In the genomic region with DNA sequence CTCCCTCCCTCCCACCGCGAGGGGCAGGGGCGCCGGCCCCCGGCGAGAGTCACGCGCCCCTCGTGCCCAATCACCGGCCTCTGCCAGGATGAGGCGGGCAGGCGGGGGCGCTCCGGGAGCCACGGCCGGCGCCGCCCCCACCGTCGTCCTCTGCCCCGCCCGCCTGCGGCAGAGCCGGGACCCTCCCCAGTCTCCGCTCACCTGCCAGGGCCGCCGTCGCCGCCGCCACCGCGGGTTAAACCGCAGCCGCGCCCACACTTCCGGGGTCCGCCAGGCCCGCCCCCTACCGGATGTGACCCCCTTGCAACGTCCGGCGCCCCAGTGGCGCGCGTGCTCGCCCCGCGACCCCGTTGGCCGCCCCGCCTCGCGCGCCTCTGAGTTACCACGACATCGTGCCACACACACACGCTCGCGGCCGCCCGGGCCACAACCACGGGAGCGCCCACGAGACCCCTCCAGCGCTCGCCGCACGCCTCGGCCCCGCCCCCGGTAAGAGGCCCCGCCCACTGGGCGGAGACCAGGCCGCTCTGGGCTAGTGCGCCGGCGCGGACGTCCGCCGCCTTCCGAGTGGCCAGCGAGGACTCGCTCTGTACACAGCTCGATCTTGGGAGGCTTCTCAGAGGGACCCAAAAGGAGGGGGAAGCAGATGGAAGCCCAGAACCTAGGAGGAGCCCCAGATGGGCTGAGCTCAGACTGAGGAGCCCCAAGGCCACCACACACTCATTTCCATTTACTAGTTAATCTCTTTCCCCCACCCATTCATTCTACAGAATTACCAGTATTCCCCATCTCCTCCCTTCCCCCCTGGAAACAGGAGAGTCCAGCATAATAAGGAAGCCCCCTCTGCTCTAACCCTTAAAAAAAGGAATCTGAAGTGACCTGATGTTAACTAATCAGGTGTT, we compare ENCODE assay signal across 1 cellular context.
TF ChIP-seq lines count a peak whose summit lies in the region.

A gene (minus strand): TSS at position 237 of the 902 bp plus-strand sequence. CDS start 22,597 bp downstream, outside the sequence.

TF ChIP-seq in HepG2, 621 proteins besides CTCF, POLR2A, EP300 and RAD21 (continued from another document and continues in another):
- no peak for TF ChIP-seq ZNF501 (CRISPR knock-in tag; IDR thresholded peaks at IDR 0.05)
- TF ChIP-seq, protein P1, sequence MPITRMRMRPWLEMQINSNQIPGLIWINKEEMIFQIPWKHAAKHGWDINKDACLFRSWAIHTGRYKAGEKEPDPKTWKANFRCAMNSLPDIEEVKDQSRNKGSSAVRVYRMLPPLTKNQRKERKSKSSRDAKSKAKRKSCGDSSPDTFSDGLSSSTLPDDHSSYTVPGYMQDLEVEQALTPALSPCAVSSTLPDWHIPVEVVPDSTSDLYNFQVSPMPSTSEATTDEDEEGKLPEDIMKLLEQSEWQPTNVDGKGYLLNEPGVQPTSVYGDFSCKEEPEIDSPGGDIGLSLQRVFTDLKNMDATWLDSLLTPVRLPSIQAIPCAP (CRISPR knock-in tag; IDR thresholded peaks at IDR 0.05; ENCODE audit: low read depth) = no peak
- peak; percentile 78 for TF ChIP-seq SP2 (CRISPR knock-in tag; IDR thresholded peaks at IDR 0.05)
- TF ChIP-seq ZNF7 (CRISPR knock-in tag; IDR thresholded peaks at IDR 0.05) = no peak
- TF ChIP-seq ZNF232 (CRISPR knock-in tag; IDR thresholded peaks at IDR 0.05; ENCODE audit: borderline replicate concordance) = no peak
- TF ChIP-seq ZNF598 (CRISPR knock-in tag; IDR thresholded peaks at IDR 0.05; ENCODE audit: borderline replicate concordance) = no peak
- TF ChIP-seq, protein P2, sequence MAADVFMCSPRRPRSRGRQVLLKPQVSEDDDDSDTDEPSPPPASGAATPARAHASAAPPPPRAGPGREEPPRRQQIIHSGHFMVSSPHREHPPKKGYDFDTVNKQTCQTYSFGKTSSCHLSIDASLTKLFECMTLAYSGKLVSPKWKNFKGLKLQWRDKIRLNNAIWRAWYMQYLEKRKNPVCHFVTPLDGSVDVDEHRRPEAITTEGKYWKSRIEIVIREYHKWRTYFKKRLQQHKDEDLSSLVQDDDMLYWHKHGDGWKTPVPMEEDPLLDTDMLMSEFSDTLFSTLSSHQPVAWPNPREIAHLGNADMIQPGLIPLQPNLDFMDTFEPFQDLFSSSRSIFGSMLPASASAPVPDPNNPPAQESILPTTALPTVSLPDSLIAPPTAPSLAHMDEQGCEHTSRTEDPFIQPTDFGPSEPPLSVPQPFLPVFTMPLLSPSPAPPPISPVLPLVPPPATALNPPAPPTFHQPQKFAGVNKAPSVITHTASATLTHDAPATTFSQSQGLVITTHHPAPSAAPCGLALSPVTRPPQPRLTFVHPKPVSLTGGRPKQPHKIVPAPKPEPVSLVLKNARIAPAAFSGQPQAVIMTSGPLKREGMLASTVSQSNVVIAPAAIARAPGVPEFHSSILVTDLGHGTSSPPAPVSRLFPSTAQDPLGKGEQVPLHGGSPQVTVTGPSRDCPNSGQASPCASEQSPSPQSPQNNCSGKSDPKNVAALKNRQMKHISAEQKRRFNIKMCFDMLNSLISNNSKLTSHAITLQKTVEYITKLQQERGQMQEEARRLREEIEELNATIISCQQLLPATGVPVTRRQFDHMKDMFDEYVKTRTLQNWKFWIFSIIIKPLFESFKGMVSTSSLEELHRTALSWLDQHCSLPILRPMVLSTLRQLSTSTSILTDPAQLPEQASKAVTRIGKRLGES (CRISPR knock-in tag; IDR thresholded peaks at IDR 0.05; ENCODE audit: borderline replicate concordance) = no peak
- TF ChIP-seq GATAD1 (CRISPR knock-in tag; IDR thresholded peaks at IDR 0.05) = peak; percentile 60; the same call in 1 of the 2 replicates
- TF ChIP-seq CAMTA2 (CRISPR knock-in tag; IDR thresholded peaks at IDR 0.05; ENCODE audit: borderline replicate concordance) = no peak
- 0 out of 2 replicates have a peak, but pooled peaks have one; percentile 14 for TF ChIP-seq MED1 (CRISPR knock-in tag; IDR thresholded peaks at IDR 0.05)
- no peak for TF ChIP-seq ZNF644 (CRISPR knock-in tag; IDR thresholded peaks at IDR 0.05; ENCODE audit: low read depth)
- TF ChIP-seq, protein P3, sequence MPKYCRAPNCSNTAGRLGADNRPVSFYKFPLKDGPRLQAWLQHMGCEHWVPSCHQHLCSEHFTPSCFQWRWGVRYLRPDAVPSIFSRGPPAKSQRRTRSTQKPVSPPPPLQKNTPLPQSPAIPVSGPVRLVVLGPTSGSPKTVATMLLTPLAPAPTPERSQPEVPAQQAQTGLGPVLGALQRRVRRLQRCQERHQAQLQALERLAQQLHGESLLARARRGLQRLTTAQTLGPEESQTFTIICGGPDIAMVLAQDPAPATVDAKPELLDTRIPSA (CRISPR knock-in tag; IDR thresholded peaks at IDR 0.05; ENCODE audit: borderline replicate concordance) = no peak
- TF ChIP-seq KAT7 (CRISPR knock-in tag; IDR thresholded peaks at IDR 0.05; ENCODE audit: borderline replicate concordance) = no peak
- TF ChIP-seq BHLHE40 (IDR thresholded peaks at IDR 0.05; ENCODE audit: low read length) = peak; percentile 52; the same call in 1 of the 2 replicates
- TF ChIP-seq HNRNPLL (IDR thresholded peaks at IDR 0.05; ENCODE audit: low read depth, low read length, poor library complexity, severe bottlenecking) = peak; percentile 56
- no peak for TF ChIP-seq PHB2 (IDR thresholded peaks at IDR 0.05; ENCODE audit: partially characterized antibody)
- no peak for TF ChIP-seq PRMT3 (CRISPR knock-in tag; IDR thresholded peaks at IDR 0.05; ENCODE audit: borderline replicate concordance, low read depth)
- no peak; the same call in 1 of the 2 replicates for TF ChIP-seq RELA (CRISPR knock-in tag; IDR thresholded peaks at IDR 0.05)
- no peak for TF ChIP-seq SIN3B (IDR thresholded peaks at IDR 0.05; ENCODE audit: low read length)
- no peak for TF ChIP-seq TSC22D2 (CRISPR knock-in tag; IDR thresholded peaks at IDR 0.05; ENCODE audit: borderline replicate concordance)
- no peak for TF ChIP-seq ZKSCAN5 (CRISPR knock-in tag; IDR thresholded peaks at IDR 0.05)
- TF ChIP-seq, protein P4, sequence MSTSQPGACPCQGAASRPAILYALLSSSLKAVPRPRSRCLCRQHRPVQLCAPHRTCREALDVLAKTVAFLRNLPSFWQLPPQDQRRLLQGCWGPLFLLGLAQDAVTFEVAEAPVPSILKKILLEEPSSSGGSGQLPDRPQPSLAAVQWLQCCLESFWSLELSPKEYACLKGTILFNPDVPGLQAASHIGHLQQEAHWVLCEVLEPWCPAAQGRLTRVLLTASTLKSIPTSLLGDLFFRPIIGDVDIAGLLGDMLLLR (CRISPR knock-in tag; IDR thresholded peaks at IDR 0.05) = no peak
- no peak for TF ChIP-seq NBN (conservative IDR thresholded peaks at IDR 0.05)
- TF ChIP-seq RXRA (CRISPR knock-in tag; IDR thresholded peaks at IDR 0.05) = no peak
- TF ChIP-seq LCORL (IDR thresholded peaks at IDR 0.05) = no peak
- no peak for TF ChIP-seq LCORL (CRISPR knock-in tag; IDR thresholded peaks at IDR 0.05)
- no peak for TF ChIP-seq ZNF780A (CRISPR knock-in tag; IDR thresholded peaks at IDR 0.05)
- TF ChIP-seq TCF12 (IDR thresholded peaks at IDR 0.05) = no peak
- TF ChIP-seq TCF12 (CRISPR knock-in tag; IDR thresholded peaks at IDR 0.05) = peak; percentile 12; the same call in 1 of the 2 replicates
- TF ChIP-seq SOX13 (IDR thresholded peaks at IDR 0.05) = no peak
- no peak; a peak in 1 of 4 replicates for TF ChIP-seq SOX13 (CRISPR knock-in tag; conservative IDR thresholded peaks at IDR 0.05 in 1 of 2, IDR thresholded peaks at IDR 0.05 in 1 of 2)
- no peak for TF ChIP-seq ATF7 (IDR thresholded peaks at IDR 0.05)
- TF ChIP-seq ATF7 (CRISPR knock-in tag; IDR thresholded peaks at IDR 0.05) = no peak
- TF ChIP-seq, protein P5, sequence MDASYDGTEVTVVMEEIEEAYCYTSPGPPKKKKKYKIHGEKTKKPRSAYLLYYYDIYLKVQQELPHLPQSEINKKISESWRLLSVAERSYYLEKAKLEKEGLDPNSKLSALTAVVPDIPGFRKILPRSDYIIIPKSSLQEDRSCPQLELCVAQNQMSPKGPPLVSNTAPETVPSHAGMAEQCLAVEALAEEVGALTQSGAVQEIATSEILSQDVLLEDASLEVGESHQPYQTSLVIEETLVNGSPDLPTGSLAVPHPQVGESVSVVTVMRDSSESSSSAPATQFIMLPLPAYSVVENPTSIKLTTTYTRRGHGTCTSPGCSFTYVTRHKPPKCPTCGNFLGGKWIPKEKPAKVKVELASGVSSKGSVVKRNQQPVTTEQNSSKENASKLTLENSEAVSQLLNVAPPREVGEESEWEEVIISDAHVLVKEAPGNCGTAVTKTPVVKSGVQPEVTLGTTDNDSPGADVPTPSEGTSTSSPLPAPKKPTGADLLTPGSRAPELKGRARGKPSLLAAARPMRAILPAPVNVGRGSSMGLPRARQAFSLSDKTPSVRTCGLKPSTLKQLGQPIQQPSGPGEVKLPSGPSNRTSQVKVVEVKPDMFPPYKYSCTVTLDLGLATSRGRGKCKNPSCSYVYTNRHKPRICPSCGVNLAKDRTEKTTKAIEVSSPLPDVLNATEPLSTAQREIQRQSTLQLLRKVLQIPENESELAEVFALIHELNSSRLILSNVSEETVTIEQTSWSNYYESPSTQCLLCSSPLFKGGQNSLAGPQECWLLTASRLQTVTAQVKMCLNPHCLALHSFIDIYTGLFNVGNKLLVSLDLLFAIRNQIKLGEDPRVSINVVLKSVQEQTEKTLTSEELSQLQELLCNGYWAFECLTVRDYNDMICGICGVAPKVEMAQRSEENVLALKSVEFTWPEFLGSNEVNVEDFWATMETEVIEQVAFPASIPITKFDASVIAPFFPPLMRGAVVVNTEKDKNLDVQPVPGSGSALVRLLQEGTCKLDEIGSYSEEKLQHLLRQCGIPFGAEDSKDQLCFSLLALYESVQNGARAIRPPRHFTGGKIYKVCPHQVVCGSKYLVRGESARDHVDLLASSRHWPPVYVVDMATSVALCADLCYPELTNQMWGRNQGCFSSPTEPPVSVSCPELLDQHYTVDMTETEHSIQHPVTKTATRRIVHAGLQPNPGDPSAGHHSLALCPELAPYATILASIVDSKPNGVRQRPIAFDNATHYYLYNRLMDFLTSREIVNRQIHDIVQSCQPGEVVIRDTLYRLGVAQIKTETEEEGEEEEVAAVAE (CRISPR knock-in tag; IDR thresholded peaks at IDR 0.05; ENCODE audit: borderline replicate concordance) = no peak; the same call in 1 of the 2 replicates
- TF ChIP-seq TBP (CRISPR knock-in tag; IDR thresholded peaks at IDR 0.05) = no peak
- no peak for TF ChIP-seq ZKSCAN8 (CRISPR knock-in tag; IDR thresholded peaks at IDR 0.05; ENCODE audit: borderline replicate concordance)
- no peak for TF ChIP-seq SMC3 (IDR thresholded peaks at IDR 0.05; ENCODE audit: low read length)
- TF ChIP-seq, protein P6, sequence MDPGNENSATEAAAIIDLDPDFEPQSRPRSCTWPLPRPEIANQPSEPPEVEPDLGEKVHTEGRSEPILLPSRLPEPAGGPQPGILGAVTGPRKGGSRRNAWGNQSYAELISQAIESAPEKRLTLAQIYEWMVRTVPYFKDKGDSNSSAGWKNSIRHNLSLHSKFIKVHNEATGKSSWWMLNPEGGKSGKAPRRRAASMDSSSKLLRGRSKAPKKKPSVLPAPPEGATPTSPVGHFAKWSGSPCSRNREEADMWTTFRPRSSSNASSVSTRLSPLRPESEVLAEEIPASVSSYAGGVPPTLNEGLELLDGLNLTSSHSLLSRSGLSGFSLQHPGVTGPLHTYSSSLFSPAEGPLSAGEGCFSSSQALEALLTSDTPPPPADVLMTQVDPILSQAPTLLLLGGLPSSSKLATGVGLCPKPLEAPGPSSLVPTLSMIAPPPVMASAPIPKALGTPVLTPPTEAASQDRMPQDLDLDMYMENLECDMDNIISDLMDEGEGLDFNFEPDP (CRISPR knock-in tag; conservative IDR thresholded peaks at IDR 0.05) = no peak
- TF ChIP-seq KLF12 (CRISPR knock-in tag; IDR thresholded peaks at IDR 0.05; ENCODE audit: borderline replicate concordance) = peak; percentile 75; the same call in 1 of the 2 replicates
- TF ChIP-seq MTF2 (CRISPR knock-in tag; IDR thresholded peaks at IDR 0.05; ENCODE audit: borderline replicate concordance) = no peak
- no peak for TF ChIP-seq KAT2B (IDR thresholded peaks at IDR 0.05; ENCODE audit: borderline replicate concordance, low read depth, low read length)
- TF ChIP-seq, protein P7, sequence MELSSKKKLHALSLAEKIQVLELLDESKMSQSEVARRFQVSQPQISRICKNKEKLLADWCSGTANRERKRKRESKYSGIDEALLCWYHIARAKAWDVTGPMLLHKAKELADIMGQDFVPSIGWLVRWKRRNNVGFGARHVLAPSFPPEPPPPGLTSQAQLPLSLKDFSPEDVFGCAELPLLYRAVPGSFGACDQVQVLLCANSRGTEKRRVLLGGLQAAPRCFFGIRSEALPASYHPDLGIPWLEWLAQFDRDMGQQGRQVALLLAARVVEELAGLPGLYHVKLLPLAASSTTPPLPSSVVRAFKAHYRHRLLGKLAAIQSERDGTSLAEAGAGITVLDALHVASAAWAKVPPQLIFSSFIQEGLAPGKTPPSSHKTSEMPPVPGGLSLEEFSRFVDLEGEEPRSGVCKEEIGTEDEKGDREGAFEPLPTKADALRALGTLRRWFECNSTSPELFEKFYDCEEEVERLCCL (CRISPR knock-in tag; IDR thresholded peaks at IDR 0.05; ENCODE audit: borderline replicate concordance) = no peak
- TF ChIP-seq RFX1 (IDR thresholded peaks at IDR 0.05) = no peak
- no peak for TF ChIP-seq SMYD3 (CRISPR knock-in tag; IDR thresholded peaks at IDR 0.05)
- TF ChIP-seq CHD2 (IDR thresholded peaks at IDR 0.05; ENCODE audit: low read depth, low read length) = no peak
- 0 out of 2 replicates have a peak, but pooled peaks have one; percentile 21 for TF ChIP-seq ARNTL (CRISPR knock-in tag; IDR thresholded peaks at IDR 0.05)
- no peak for TF ChIP-seq ZNF274 (CRISPR knock-in tag; IDR thresholded peaks at IDR 0.05)
- TF ChIP-seq NR2F2 (IDR thresholded peaks at IDR 0.05; ENCODE audit: borderline replicate concordance, low read depth) = 0 out of 2 replicates have a peak, but pooled peaks have one; percentile 22
- TF ChIP-seq SRSF1 (optimal IDR thresholded peaks at IDR 0.05; ENCODE audit: low read depth, low read length) = no peak
- TF ChIP-seq HOXA7 (CRISPR knock-in tag; IDR thresholded peaks at IDR 0.05) = no peak
- TF ChIP-seq ZNF556 (CRISPR knock-in tag; IDR thresholded peaks at IDR 0.05; ENCODE audit: borderline replicate concordance) = peak; percentile 20
- TF ChIP-seq, protein P8, sequence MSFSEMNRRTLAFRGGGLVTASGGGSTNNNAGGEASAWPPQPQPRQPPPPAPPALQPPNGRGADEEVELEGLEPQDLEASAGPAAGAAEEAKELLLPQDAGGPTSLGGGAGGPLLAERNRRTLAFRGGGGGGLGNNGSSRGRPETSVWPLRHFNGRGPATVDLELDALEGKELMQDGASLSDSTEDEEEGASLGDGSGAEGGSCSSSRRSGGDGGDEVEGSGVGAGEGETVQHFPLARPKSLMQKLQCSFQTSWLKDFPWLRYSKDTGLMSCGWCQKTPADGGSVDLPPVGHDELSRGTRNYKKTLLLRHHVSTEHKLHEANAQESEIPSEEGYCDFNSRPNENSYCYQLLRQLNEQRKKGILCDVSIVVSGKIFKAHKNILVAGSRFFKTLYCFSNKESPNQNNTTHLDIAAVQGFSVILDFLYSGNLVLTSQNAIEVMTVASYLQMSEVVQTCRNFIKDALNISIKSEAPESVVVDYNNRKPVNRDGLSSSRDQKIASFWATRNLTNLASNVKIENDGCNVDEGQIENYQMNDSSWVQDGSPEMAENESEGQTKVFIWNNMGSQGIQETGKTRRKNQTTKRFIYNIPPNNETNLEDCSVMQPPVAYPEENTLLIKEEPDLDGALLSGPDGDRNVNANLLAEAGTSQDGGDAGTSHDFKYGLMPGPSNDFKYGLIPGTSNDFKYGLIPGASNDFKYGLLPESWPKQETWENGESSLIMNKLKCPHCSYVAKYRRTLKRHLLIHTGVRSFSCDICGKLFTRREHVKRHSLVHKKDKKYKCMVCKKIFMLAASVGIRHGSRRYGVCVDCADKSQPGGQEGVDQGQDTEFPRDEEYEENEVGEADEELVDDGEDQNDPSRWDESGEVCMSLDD (CRISPR knock-in tag; IDR thresholded peaks at IDR 0.05; ENCODE audit: borderline replicate concordance) = no peak
- TF ChIP-seq FOXK1 (CRISPR knock-in tag; IDR thresholded peaks at IDR 0.05; ENCODE audit: borderline replicate concordance, low read depth) = no peak
- peak; percentile 6; the same call in 1 of the 2 replicates for TF ChIP-seq ZNF558 (CRISPR knock-in tag; IDR thresholded peaks at IDR 0.05; ENCODE audit: borderline replicate concordance)
